In the genomic region with DNA sequence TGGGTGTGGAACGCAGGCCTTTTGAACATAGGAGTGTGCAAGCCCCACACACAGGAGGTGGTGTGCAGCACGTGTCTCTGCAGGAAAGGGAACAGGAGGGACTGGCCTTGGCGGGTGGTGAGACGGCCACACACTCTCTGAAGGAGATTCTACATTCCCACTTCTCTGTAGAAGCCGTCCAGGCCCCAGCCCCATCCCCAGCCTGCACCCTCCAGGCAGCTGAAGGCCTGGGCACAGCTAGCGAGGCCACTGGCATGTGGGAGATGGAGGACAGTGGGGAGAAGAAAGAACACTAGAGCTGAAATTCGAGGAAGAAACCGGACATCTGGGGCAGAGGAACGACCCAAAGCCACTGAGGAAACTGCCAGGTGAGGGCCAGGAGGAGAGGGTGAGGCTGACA, we compare ENCODE assay signal across 1 cellular context.
TF ChIP-seq lines count a peak whose summit lies in the region.

No MANE protein-coding gene starts in this region.

TF ChIP-seq in H1, 55 proteins besides CTCF, POLR2A, EP300 and RAD21:
- TF ChIP-seq GABPA (IDR thresholded peaks at IDR 0.05; ENCODE audit: borderline replicate concordance, insufficient read depth, low read length) = no peak
- no peak for TF ChIP-seq SP1 (IDR thresholded peaks at IDR 0.05; ENCODE audit: low read depth, low read length)
- TF ChIP-seq ASH2L (IDR thresholded peaks at IDR 0.05; ENCODE audit: low read length) = no peak
- TF ChIP-seq HDAC2 (IDR thresholded peaks at IDR 0.05; ENCODE audit: borderline replicate concordance in 1 of 2, low read depth in 2 of 2, low read length in 2 of 2) = no peak
- TF ChIP-seq RFX5 (IDR thresholded peaks at IDR 0.05; ENCODE audit: borderline replicate concordance, low read depth, low read length) = no peak
- TF ChIP-seq RNF2 (IDR thresholded peaks at IDR 0.05; ENCODE audit: borderline replicate concordance, low read depth, low read length, missing control alignments, poor library complexity, severe bottlenecking) = no peak
- TF ChIP-seq TBP (IDR thresholded peaks at IDR 0.05; ENCODE audit: low read depth, low read length) = no peak
- TF ChIP-seq SP2 (IDR thresholded peaks at IDR 0.05; ENCODE audit: low read length) = no peak
- TF ChIP-seq CREB1 (IDR thresholded peaks at IDR 0.05) = no peak
- no peak for TF ChIP-seq CHD1 (IDR thresholded peaks at IDR 0.05; ENCODE audit: low read depth, low read length)
- TF ChIP-seq SUZ12 (IDR thresholded peaks at IDR 0.05; ENCODE audit: low read length) = no peak
- TF ChIP-seq, protein P1, sequence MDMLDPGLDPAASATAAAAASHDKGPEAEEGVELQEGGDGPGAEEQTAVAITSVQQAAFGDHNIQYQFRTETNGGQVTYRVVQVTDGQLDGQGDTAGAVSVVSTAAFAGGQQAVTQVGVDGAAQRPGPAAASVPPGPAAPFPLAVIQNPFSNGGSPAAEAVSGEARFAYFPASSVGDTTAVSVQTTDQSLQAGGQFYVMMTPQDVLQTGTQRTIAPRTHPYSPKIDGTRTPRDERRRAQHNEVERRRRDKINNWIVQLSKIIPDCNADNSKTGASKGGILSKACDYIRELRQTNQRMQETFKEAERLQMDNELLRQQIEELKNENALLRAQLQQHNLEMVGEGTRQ (IDR thresholded peaks at IDR 0.05; ENCODE audit: low read length) = no peak
- no peak for TF ChIP-seq KDM5A (IDR thresholded peaks at IDR 0.05; ENCODE audit: low read length)
- no peak for TF ChIP-seq CBX8 (IDR thresholded peaks at IDR 0.05; ENCODE audit: borderline replicate concordance, low read depth, low read length)
- TF ChIP-seq, protein P2, sequence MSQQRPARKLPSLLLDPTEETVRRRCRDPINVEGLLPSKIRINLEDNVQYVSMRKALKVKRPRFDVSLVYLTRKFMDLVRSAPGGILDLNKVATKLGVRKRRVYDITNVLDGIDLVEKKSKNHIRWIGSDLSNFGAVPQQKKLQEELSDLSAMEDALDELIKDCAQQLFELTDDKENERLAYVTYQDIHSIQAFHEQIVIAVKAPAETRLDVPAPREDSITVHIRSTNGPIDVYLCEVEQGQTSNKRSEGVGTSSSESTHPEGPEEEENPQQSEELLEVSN (IDR thresholded peaks at IDR 0.05) = no peak
- TF ChIP-seq NANOG (IDR thresholded peaks at IDR 0.05; ENCODE audit: insufficient read depth, low read depth, low read length, poor library complexity, severe bottlenecking) = no peak
